In the genomic region with DNA sequence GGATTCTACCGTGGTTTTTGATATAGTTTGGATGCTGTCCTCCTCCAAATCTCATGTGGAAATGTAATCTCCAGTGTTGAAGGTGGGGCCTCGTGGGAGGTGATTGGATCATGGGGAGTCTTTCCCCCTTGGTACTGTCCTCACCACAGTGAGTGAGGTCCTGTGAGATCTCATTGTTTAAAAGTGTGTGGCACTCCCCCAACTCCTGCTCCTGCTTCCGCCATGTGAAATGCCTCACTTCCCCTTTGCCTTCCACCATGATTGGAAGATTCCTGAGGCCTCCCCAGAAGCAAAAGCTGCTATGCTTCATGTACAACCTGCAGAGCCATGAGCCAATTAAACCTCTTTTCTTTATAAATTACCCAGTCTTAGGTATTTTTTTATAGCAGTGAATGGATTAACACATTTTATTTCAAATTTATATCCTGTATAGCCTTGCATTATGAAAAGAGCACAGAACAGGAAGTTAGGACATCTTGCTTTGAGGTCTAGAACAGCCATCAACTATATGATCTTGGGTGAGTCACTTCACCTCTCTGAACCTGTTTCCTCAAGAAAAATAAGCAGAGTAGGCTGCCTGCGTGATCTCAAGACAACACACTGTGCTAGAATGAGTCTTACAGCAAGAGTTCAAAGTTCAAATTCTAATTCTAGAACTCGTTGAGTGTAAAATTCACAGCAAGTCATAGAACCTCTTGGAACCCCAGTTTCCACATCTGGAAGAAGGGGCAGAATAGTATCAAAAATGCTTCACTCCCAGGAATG, we compare ENCODE assay signal across 10 cellular contexts.
A peak's percentile ranks its signal among the peaks of the same experiment; 100 is the strongest.
DNase-seq lines count a peak whose midpoint lies in the region; ATAC-seq, FAIRE-seq and TF ChIP-seq lines count a peak whose summit lies in the region.
"Had no signal": no experiment of that assay in that cellular context is flagged by ENCODE, and none has a peak within 500 bp of the region (broad histone marks: within the 10 kb centered on the region; RNA-seq: fewer than 3 reads in every experiment).

No MANE protein-coding gene starts in this region.

- no peaks in the 10 kb centered on the region for H3K9me3 ChIP-seq in WERI-Rb-1 (ENCODE audit: severe bottlenecking)
- H3K9me3 ChIP-seq: body of pancreas had no signal

- H3K27ac Mint-ChIP-seq in activated CD4-positive, alpha-beta T cell treated with anti-CD3 and anti-CD28 coated beads, Interleukin-2, amount 10 ng/mL, durations not matched to agents 7 days and 5 days, result no peak overlapping the region
- H3K27ac Mint-ChIP-seq: natural killer cell had no signal

- peak; percentile 20 for DNase-seq in activated CD4-positive, alpha-beta T cell treated with anti-CD3 and anti-CD28 coated beads, Interleukin-2, amount 10 ng/mL, durations not matched to agents 7 days and 5 days
- no peak for DNase-seq in activated CD4-positive, alpha-beta T cell treated with anti-CD3 and anti-CD28 coated beads for 1 hour
- DNase-seq in RCC 7860 (ENCODE audit: low spot score) (peak; percentile 80), dermis blood vessel endothelial cell (peak; percentile 93), WERI-Rb-1 (no peak), HuH-7 (ENCODE audit: low spot score) (no peak)
- DNase-seq in stimulated activated CD8-positive, alpha-beta memory T cell treated with anti-CD3 and anti-CD28 coated beads, Interleukin-4, amount 100 ng/mL, for 48 hours, result peak; percentile 34
- DNase-seq: natural killer cell had no signal

- peaks cover 15% of the 10 kb centered on the region for H3K4me1 Mint-ChIP-seq in activated CD4-positive, alpha-beta T cell treated with anti-CD3 and anti-CD28 coated beads, Interleukin-2, amount 10 ng/mL, durations not matched to agents 7 days and 5 days

- POLR2A ChIA-PET in activated CD4-positive, alpha-beta T cell treated with anti-CD3 and anti-CD28 coated beads, Interleukin-2, amount 10 ng/mL, durations not matched to agents 7 days and 5 days (lab: Charles Lee), result no interaction called here

- H3K4me3 ChIP-seq in WERI-Rb-1 (ENCODE audit: low read depth, low read length), result no peak overlapping the region
- H3K4me3 ChIP-seq: body of pancreas had no signal

- H3K27me3 Mint-ChIP-seq in activated CD4-positive, alpha-beta T cell treated with anti-CD3 and anti-CD28 coated beads, Interleukin-2, amount 10 ng/mL, durations not matched to agents 7 days and 5 days, result no peaks in the 10 kb centered on the region

- H3K4me3 Mint-ChIP-seq in activated CD4-positive, alpha-beta T cell treated with anti-CD3 and anti-CD28 coated beads, Interleukin-2, amount 10 ng/mL, durations not matched to agents 7 days and 5 days, result no peak overlapping the region
- H3K4me3 Mint-ChIP-seq: natural killer cell had no signal

- peak; percentile 79 for FAIRE-seq in RCC 7860 (lab: Jason Lieb, UNC)

- no peak for TF ChIP-seq CTCF in WERI-Rb-1 (IDR thresholded peaks at IDR 0.05; ENCODE audit: low read depth, low read length)

- H3K36me3 Mint-ChIP-seq in activated CD4-positive, alpha-beta T cell treated with anti-CD3 and anti-CD28 coated beads, Interleukin-2, amount 10 ng/mL, durations not matched to agents 7 days and 5 days (ENCODE audit: low read depth), result no peaks in the 10 kb centered on the region
- H3K36me3 Mint-ChIP-seq: natural killer cell had no signal

- H3K36me3 ChIP-seq in WERI-Rb-1, result no peaks in the 10 kb centered on the region

- no peaks in the 10 kb centered on the region for H3K27me3 ChIP-seq in WERI-Rb-1 (ENCODE audit: insufficient read depth, low read depth, severe bottlenecking)
- H3K27me3 ChIP-seq: body of pancreas had no signal

- H3K27ac ChIP-seq in WERI-Rb-1, result no peak overlapping the region
- H3K27ac ChIP-seq: body of pancreas had no signal

- ATAC-seq in HG03521 (IDR thresholded peaks at IDR 0.05; ENCODE audit: unreplicated experiment), result no peak
- ATAC-seq: body of pancreas had no signal

- peaks cover 13% of the 10 kb centered on the region for H3K9me3 Mint-ChIP-seq in activated CD4-positive, alpha-beta T cell treated with anti-CD3 and anti-CD28 coated beads, Interleukin-2, amount 10 ng/mL, durations not matched to agents 7 days and 5 days
- H3K9me3 Mint-ChIP-seq: natural killer cell had no signal

- CTCF ChIA-PET in activated CD4-positive, alpha-beta T cell treated with anti-CD3 and anti-CD28 coated beads, Interleukin-2, amount 10 ng/mL, durations not matched to agents 7 days and 5 days (lab: Charles Lee), result no interaction called here

Comparison
In these comparisons a context has a peak if more than half of its experiments do, and no peak if none do; other contexts are left out.
1. DNase-seq: peak in activated CD4-positive, alpha-beta T cell treated with anti-CD3 and anti-CD28 coated beads, Interleukin-2, amount 10 ng/mL, durations not matched to agents 7 days and 5 days (single experiment), RCC 7860 (single experiment), dermis blood vessel endothelial cell (single experiment) and stimulated activated CD8-positive, alpha-beta memory T cell treated with anti-CD3 and anti-CD28 coated beads, Interleukin-4, amount 100 ng/mL, for 48 hours (single experiment); none in activated CD4-positive, alpha-beta T cell treated with anti-CD3 and anti-CD28 coated beads for 1 hour (single experiment), WERI-Rb-1 (single experiment) and HuH-7 (single experiment).